ENCODE assay signal across 22 cellular contexts in the genomic region with DNA sequence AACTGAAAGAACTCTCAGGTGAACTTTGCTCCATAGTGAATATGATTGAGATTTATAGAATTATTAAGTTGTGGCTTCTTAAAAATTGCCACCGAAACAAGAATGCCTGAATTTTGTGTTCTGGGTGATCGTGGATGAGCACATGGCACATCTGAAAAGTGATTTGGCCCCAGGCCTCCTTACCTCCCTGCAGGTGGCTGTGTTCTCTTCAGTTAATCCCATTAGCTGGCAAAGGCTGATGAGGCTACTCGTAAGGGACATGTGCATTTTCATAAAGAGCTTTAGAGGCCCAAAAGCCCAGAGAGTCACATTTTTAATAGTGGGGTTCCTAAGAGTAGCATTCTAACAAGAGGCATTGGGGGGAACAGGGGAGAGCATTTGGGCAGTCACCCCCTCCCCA. TPM values are rescaled to one million over a fixed set of nuclear protein-coding genes. Genes with fewer than 3 reads are reported as not detected.
"Had no signal": no experiment of that assay in that cellular context is flagged by ENCODE, and none has a peak within 500 bp of the region (broad histone marks: within the 10 kb centered on the region; RNA-seq: fewer than 3 reads in every experiment).

No MANE protein-coding gene starts in this region.

- H3K4me1 ChIP-seq: foreskin keratinocyte, prostate gland, suprapubic skin had no signal

- H3K36me3 Mint-ChIP-seq: activated naive CD4-positive, alpha-beta T cell treated with anti-CD3 and anti-CD28 coated beads, Interleukin-2, amount 50 U/mL, for 24 hours had no signal

- H3K4me3 Mint-ChIP-seq: activated naive CD4-positive, alpha-beta T cell treated with anti-CD3 and anti-CD28 coated beads, Interleukin-2, amount 50 U/mL, for 24 hours; activated T-cell treated with anti-CD3 and anti-CD28 coated beads, Interleukin-2, amount 50 U/mL, for 72 hours; nephron progenitor cell; stimulated activated naive CD8-positive, alpha-beta T cell treated with anti-CD3 and anti-CD28 coated beads, Interleukin-15, amount 100 ng/mL, for 72 hours had no signal

- H3K27me3 ChIP-seq: dorsolateral prefrontal cortex, suprapubic skin had no signal

- DNase-seq: activated CD4-positive, CD25-positive, alpha-beta regulatory T cell treated with anti-CD3 and anti-CD28 coated beads, Interleukin-2, amount 50 U/mL, for 72 hours; activated CD8-positive, alpha-beta memory T cell treated with anti-CD3 and anti-CD28 coated beads for 24 hours; activated effector memory CD4-positive, alpha-beta T cell treated with anti-CD3 and anti-CD28 coated beads, Interleukin-2, amount 50 U/mL, for 16 hours; activated T-cell treated with anti-CD3 and anti-CD28 coated beads, Interleukin-2, amount 50 U/mL, for 72 hours; foreskin keratinocyte; glutamatergic neuron; kidney; midbrain; nephron progenitor cell; right cardiac atrium; small intestine; stimulated activated CD4-positive, alpha-beta T cell treated with anti-CD3 and anti-CD28 coated beads, Interleukin-15, amount 100 ng/mL, for 24 hours; stimulated activated CD4-positive, alpha-beta T cell treated with anti-CD3 and anti-CD28 coated beads, Interleukin-2, amount 100 ng/mL, for 48 hours; stimulated activated naive CD8-positive, alpha-beta T cell treated with anti-CD3 and anti-CD28 coated beads, Interleukin-15, amount 100 ng/mL, for 72 hours; trophoblast cell had no signal

- H3K36me3 ChIP-seq: prostate gland, suprapubic skin had no signal

- H3K27ac ChIP-seq: dorsolateral prefrontal cortex, foreskin keratinocyte, prostate gland, suprapubic skin had no signal

- H3K4me3 ChIP-seq: dorsolateral prefrontal cortex, prostate gland, suprapubic skin had no signal

- H3K9me3 Mint-ChIP-seq: activated naive CD4-positive, alpha-beta T cell treated with anti-CD3 and anti-CD28 coated beads, Interleukin-2, amount 50 U/mL, for 24 hours; activated T-cell treated with anti-CD3 and anti-CD28 coated beads, Interleukin-2, amount 50 U/mL, for 72 hours; stimulated activated naive CD8-positive, alpha-beta T cell treated with anti-CD3 and anti-CD28 coated beads, Interleukin-15, amount 100 ng/mL, for 72 hours had no signal

- H3K9me3 ChIP-seq: prostate gland, suprapubic skin had no signal

- H3K27me3 Mint-ChIP-seq: activated naive CD4-positive, alpha-beta T cell treated with anti-CD3 and anti-CD28 coated beads, Interleukin-2, amount 50 U/mL, for 24 hours; stimulated activated naive CD8-positive, alpha-beta T cell treated with anti-CD3 and anti-CD28 coated beads, Interleukin-15, amount 100 ng/mL, for 72 hours had no signal

- H3K27ac Mint-ChIP-seq: activated naive CD4-positive, alpha-beta T cell treated with anti-CD3 and anti-CD28 coated beads, Interleukin-2, amount 50 U/mL, for 24 hours; activated T-cell treated with anti-CD3 and anti-CD28 coated beads, Interleukin-2, amount 50 U/mL, for 72 hours; nephron progenitor cell; stimulated activated naive CD8-positive, alpha-beta T cell treated with anti-CD3 and anti-CD28 coated beads, Interleukin-15, amount 100 ng/mL, for 72 hours had no signal

- FAIRE-seq: colon, kidney, small intestine had no signal

- ATAC-seq: activated T-cell treated with anti-CD3 and anti-CD28 coated beads, Interleukin-2, amount 50 U/mL, for 72 hours; left lobe of liver; right cardiac atrium; stimulated activated naive CD8-positive, alpha-beta T cell treated with anti-CD3 and anti-CD28 coated beads, Interleukin-15, amount 100 ng/mL, for 72 hours had no signal

RNA-seq across cellular contexts. Expression of a gene that starts 24.4 kb away (rescaled TPM):
- total RNA-seq: lung microvascular endothelial cell, suprapubic skin had no signal
